8 cellular contexts compared by ENCODE assay signal in genomic region chr12:56158926-56159461, GRCh38. TPM values are rescaled to one million over a fixed set of nuclear protein-coding genes. Genes with fewer than 3 reads are reported as not detected.
A peak's percentile ranks its signal among the peaks of the same experiment; 100 is the strongest.
DNase-seq lines count a peak whose midpoint lies in the region; ATAC-seq lines count a peak whose summit lies in the region.

No MANE protein-coding gene starts in this region.

- DNase-seq in D341Med (ENCODE audit: low spot score): peak; percentile 58
- peak; percentile 68 for DNase-seq in HT1080 (ENCODE audit: low read depth)
- peak; percentile 40 for DNase-seq in SK-MEL-5 (ENCODE audit: low read depth, low spot score)
- peak; percentile 69 for DNase-seq in dermis blood vessel endothelial cell
- peak; percentile 71 for DNase-seq in left lobe of liver (ENCODE audit: low spot score)
- peak; percentile 35 for DNase-seq in stimulated activated naive CD8-positive, alpha-beta T cell treated with anti-CD3 and anti-CD28 coated beads, Interleukin-15, Interleukin-2, amounts not matched to agents 100 U/mL and 50 U/mL, for 24 hours

- peak; percentile 29 for ATAC-seq in left lobe of liver
- ATAC-seq in stimulated activated naive CD8-positive, alpha-beta T cell treated with anti-CD3 and anti-CD28 coated beads, Interleukin-15, Interleukin-2, amounts not matched to agents 100 U/mL and 50 U/mL, for 24 hours: peak; percentile 6
- ATAC-seq in HG02870 (IDR thresholded peaks at IDR 0.05; ENCODE audit: unreplicated experiment): no peak
- ATAC-seq in GM21619 (IDR thresholded peaks at IDR 0.05; ENCODE audit: unreplicated experiment): no peak

- in situ Hi-C loops in SK-MEL-5 (cut with HindIII; ENCODE audit: low pct_unique_long_range_greater_than_20kb, low sequenced_read_pairs): no loop called here

RNA-seq across cellular contexts. Expression of gene MYL6, which starts 0.8 kb away (rescaled TPM):
- 1,272 and 2,138 TPM in 2 replicates for total RNA-seq in HT1080 (2014; rRNA removed; shearing (Covaris generic))
- 1,448 and 1,452 TPM in 2 replicates for polyA plus RNA-seq in HT1080 (2015; cell fraction: cytosol; rRNA removed)
- 972 and 1,087 TPM in 2 replicates for polyA plus RNA-seq in HT1080 (2015; cell fraction: nucleus; rRNA removed)
- total RNA-seq in SK-MEL-5 (2014; rRNA removed; shearing (Covaris generic)): 483 and 574 TPM in 2 replicates
- polyA plus RNA-seq in SK-MEL-5 (2015; cell fraction: cytosol; rRNA removed): 310 and 389 TPM in 2 replicates
- 208 and 222 TPM in 2 replicates for polyA plus RNA-seq in SK-MEL-5 (2015; cell fraction: nucleus; rRNA removed)
- total RNA-seq in dermis blood vessel endothelial cell: 1,647 and 2,863 TPM in 2 replicates
- total RNA-seq in left lobe of liver: 376 TPM

RNA-seq across cellular contexts. Expression of gene MYL6B, which starts 6.6 kb away (rescaled TPM):
- total RNA-seq in HT1080 (2014; rRNA removed; shearing (Covaris generic)): 127 and 137 TPM in 2 replicates
- 117 and 139 TPM in 2 replicates for polyA plus RNA-seq in HT1080 (2015; cell fraction: cytosol; rRNA removed)
- polyA plus RNA-seq in HT1080 (2015; cell fraction: nucleus; rRNA removed): 50.4 and 54.3 TPM in 2 replicates
- 63.2 and 66.0 TPM in 2 replicates for total RNA-seq in SK-MEL-5 (2014; rRNA removed; shearing (Covaris generic))
- 61.9 and 65.6 TPM in 2 replicates for polyA plus RNA-seq in SK-MEL-5 (2015; cell fraction: cytosol; rRNA removed)
- polyA plus RNA-seq in SK-MEL-5 (2015; cell fraction: nucleus; rRNA removed): 18.5 and 22.2 TPM in 2 replicates
- 80.8 and 96.8 TPM in 2 replicates for total RNA-seq in dermis blood vessel endothelial cell
- 6.5 TPM for total RNA-seq in left lobe of liver

RNA-seq across cellular contexts. Expression of gene SMARCC2, which starts 30.3 kb away (rescaled TPM):
- 36.8 and 44.3 TPM in 2 replicates for total RNA-seq in HT1080 (2014; rRNA removed; shearing (Covaris generic))
- 24.7 and 31.5 TPM in 2 replicates for polyA plus RNA-seq in HT1080 (2015; cell fraction: cytosol; rRNA removed)
- 107 and 119 TPM in 2 replicates for polyA plus RNA-seq in HT1080 (2015; cell fraction: nucleus; rRNA removed)
- 20.9 and 39.0 TPM in 2 replicates for total RNA-seq in SK-MEL-5 (2014; rRNA removed; shearing (Covaris generic))
- 43.8 and 63.3 TPM in 2 replicates for polyA plus RNA-seq in SK-MEL-5 (2015; cell fraction: cytosol; rRNA removed)
- 102 and 131 TPM in 2 replicates for polyA plus RNA-seq in SK-MEL-5 (2015; cell fraction: nucleus; rRNA removed)
- total RNA-seq in dermis blood vessel endothelial cell: 47.5 and 51.2 TPM in 2 replicates
- total RNA-seq in left lobe of liver: 27.6 TPM

RNA-seq across cellular contexts. Expression of gene ESYT1, which starts 30.9 kb away (rescaled TPM):
- total RNA-seq in HT1080 (2014; rRNA removed; shearing (Covaris generic)): 134 and 140 TPM in 2 replicates
- 94.3 and 99.5 TPM in 2 replicates for polyA plus RNA-seq in HT1080 (2015; cell fraction: cytosol; rRNA removed)
- 281 and 289 TPM in 2 replicates for polyA plus RNA-seq in HT1080 (2015; cell fraction: nucleus; rRNA removed)
- 90.9 and 100 TPM in 2 replicates for total RNA-seq in SK-MEL-5 (2014; rRNA removed; shearing (Covaris generic))
- polyA plus RNA-seq in SK-MEL-5 (2015; cell fraction: cytosol; rRNA removed): 147 and 169 TPM in 2 replicates
- polyA plus RNA-seq in SK-MEL-5 (2015; cell fraction: nucleus; rRNA removed): 106 and 143 TPM in 2 replicates
- total RNA-seq in dermis blood vessel endothelial cell (400 and 456 TPM in 2 replicates), left lobe of liver (62.2 TPM)

RNA-seq across cellular contexts. Expression of gene ZC3H10, which starts 40.9 kb away (rescaled TPM):
- total RNA-seq in HT1080 (2014; rRNA removed; shearing (Covaris generic)): 2.7 and 5.6 TPM in 2 replicates
- polyA plus RNA-seq in HT1080 (2015; cell fraction: cytosol; rRNA removed): 2.2 TPM in 2 replicates
- polyA plus RNA-seq in HT1080 (2015; cell fraction: nucleus; rRNA removed): 5.7 and 6.7 TPM in 2 replicates
- 5.6 and 7.3 TPM in 2 replicates for total RNA-seq in SK-MEL-5 (2014; rRNA removed; shearing (Covaris generic))
- 2.2 and 3.7 TPM in 2 replicates for polyA plus RNA-seq in SK-MEL-5 (2015; cell fraction: cytosol; rRNA removed)
- polyA plus RNA-seq in SK-MEL-5 (2015; cell fraction: nucleus; rRNA removed): 6.2 and 8.0 TPM in 2 replicates
- total RNA-seq in dermis blood vessel endothelial cell (4.7 and 5.6 TPM in 2 replicates), left lobe of liver (4.6 TPM)

Comparison
In these comparisons a context has a peak if more than half of its experiments do, and no peak if none do; other contexts are left out.
1. ATAC-seq: peak in left lobe of liver (single experiment) and stimulated activated naive CD8-positive, alpha-beta T cell treated with anti-CD3 and anti-CD28 coated beads, Interleukin-15, Interleukin-2, amounts not matched to agents 100 U/mL and 50 U/mL, for 24 hours (single experiment); none in HG02870 (single experiment) and GM21619 (single experiment).
2. Peak in every context shown above with its lines, with median percentiles within 50 percentile points of each other: DNase-seq.